ENCODE assay signal across 25 cellular contexts in genomic region chr11:118148877-118149276, GRCh38. TPM values are rescaled to one million over a fixed set of nuclear protein-coding genes. Genes with fewer than 3 reads are reported as not detected.
DNase-seq lines count a peak whose midpoint lies in the region; ATAC-seq and TF ChIP-seq lines count a peak whose summit lies in the region.
"Had no signal": no experiment of that assay in that cellular context is flagged by ENCODE, and none has a peak within 500 bp of the region (broad histone marks: within the 10 kb centered on the region; RNA-seq: fewer than 3 reads in every experiment).

No MANE protein-coding gene starts in this region.

- H3K4me1 ChIP-seq in A673 (ENCODE audit: insufficient read depth, low read length, poor library complexity, severe bottlenecking), result peaks cover 64% of the 10 kb centered on the region
- peaks cover 17% of the 10 kb centered on the region for H3K4me1 ChIP-seq in mucosa of descending colon (ENCODE audit: low read depth)

- H3K4me3 Mint-ChIP-seq in nephron, result peak overlapping the region in 2 of 3 experiments; percentile 36 to 41
- no peak overlapping the region for H3K4me3 Mint-ChIP-seq in activated naive CD8-positive, alpha-beta T cell treated with anti-CD3 and anti-CD28 coated beads, Interleukin-2, amount 50 U/mL, for 24 hours
- H3K4me3 Mint-ChIP-seq: H9, HFFc6 had no signal

- ATAC-seq in mucosa of descending colon, result no peak
- no peak for ATAC-seq in activated naive CD8-positive, alpha-beta T cell treated with anti-CD3 and anti-CD28 coated beads, Interleukin-2, amount 50 U/mL, for 24 hours
- ATAC-seq: GM12878, K562 had no signal

- H3K4me3 ChIP-seq in A673 (ENCODE audit: low read depth, low read length, poor library complexity, severe bottlenecking) (no peak overlapping the region), mucosa of descending colon (no peak overlapping the region)
- H3K4me3 ChIP-seq: GM12878, K562, SK-N-MC had no signal

- intact Hi-C loops in A673 (cut with micrococcal nuclease; ENCODE audit: unreplicated experiment), result loop anchor here (5.0 kb wide), 2 partner anchors 203 to 418 kb away; partner anchors contain the start of gene IFT46
- intact Hi-C loops in mucosa of descending colon (cut with DNase I, micrococcal nuclease), result no loop called here

- no peaks in the 10 kb centered on the region for H3K9me3 Mint-ChIP-seq in nephron
- no peaks in the 10 kb centered on the region for H3K9me3 Mint-ChIP-seq in activated naive CD8-positive, alpha-beta T cell treated with anti-CD3 and anti-CD28 coated beads, Interleukin-2, amount 50 U/mL, for 24 hours
- H3K9me3 Mint-ChIP-seq: H9, HFFc6 had no signal

- H3K36me3 ChIP-seq in A673 (ENCODE audit: insufficient read depth, low read length, poor library complexity, severe bottlenecking) (no peaks in the 10 kb centered on the region), mucosa of descending colon (ENCODE audit: low read depth) (no peaks in the 10 kb centered on the region)

- H3K36me3 Mint-ChIP-seq in nephron (ENCODE audit: low read depth), result no peaks in the 10 kb centered on the region
- H3K36me3 Mint-ChIP-seq in activated naive CD8-positive, alpha-beta T cell treated with anti-CD3 and anti-CD28 coated beads, Interleukin-2, amount 50 U/mL, for 24 hours (ENCODE audit: low read depth), result no peaks in the 10 kb centered on the region

- POLR2A ChIA-PET in A673 (lab: Charles Lee; ENCODE audit: low non-redundant PET), result no interaction called here

- peak overlapping the region; percentile 9 to 94 (median 30) for H3K27ac Mint-ChIP-seq in nephron
- H3K27ac Mint-ChIP-seq in activated naive CD8-positive, alpha-beta T cell treated with anti-CD3 and anti-CD28 coated beads, Interleukin-2, amount 50 U/mL, for 24 hours, result no peak overlapping the region
- H3K27ac Mint-ChIP-seq: H9, HFFc6 had no signal

- BruUV-seq in A673 (replicated peaks; lab: Mats Ljungman, UMichigan), result no TSS peak

- H3K27me3 Mint-ChIP-seq in nephron (ENCODE audit: low read depth), result peaks cover 84% of the 10 kb centered on the region
- H3K27me3 Mint-ChIP-seq in activated naive CD8-positive, alpha-beta T cell treated with anti-CD3 and anti-CD28 coated beads, Interleukin-2, amount 50 U/mL, for 24 hours, result peaks cover 55% of the 10 kb centered on the region

- DNase-seq in DMS79 treated with DMSO at 0.1 percent for 48 hours (lab: John Stamatoyannopoulos, UW) (peak; percentile 10), DMS79 (lab: John Stamatoyannopoulos, UW) (no peak), A673 (ENCODE audit: low spot score) (peak; percentile 49), RPMI8226 (peak; percentile 45), mucosa of descending colon (no peak), COLO668 (lab: John Stamatoyannopoulos, UW; ENCODE audit: unreplicated experiment) (no peak)
- DNase-seq in activated naive CD8-positive, alpha-beta T cell treated with anti-CD3 and anti-CD28 coated beads, Interleukin-2, amount 50 U/mL, for 24 hours, result no peak
- DNase-seq: 8988T, DND-41, H9, HFFc6, MM.1S, NCI-H1092, NCI-H1436, NCI-H187 treated with DMSO at 0.1 percent for 48 hours, NCI-H2107, NCI-H82, SHP77 had no signal

- TF ChIP-seq CTCF in A673 (conservative IDR thresholded peaks at IDR 0.05; ENCODE audit: low read depth, low read length) (no peak), nephron (IDR thresholded peaks at IDR 0.05; ENCODE audit: unreplicated experiment in 3 of 3) (no peak), mucosa of descending colon (IDR thresholded peaks at IDR 0.05) (no peak)

- H3K27ac ChIP-seq in A673 (ENCODE audit: low read depth, low read length, poor library complexity, severe bottlenecking), result no peak overlapping the region
- H3K27ac ChIP-seq: C4-2B, SK-N-MC had no signal

- peaks cover 35% of the 10 kb centered on the region for H3K4me1 Mint-ChIP-seq in nephron
- peaks cover 6% of the 10 kb centered on the region for H3K4me1 Mint-ChIP-seq in activated naive CD8-positive, alpha-beta T cell treated with anti-CD3 and anti-CD28 coated beads, Interleukin-2, amount 50 U/mL, for 24 hours

- CTCF ChIA-PET in A673 (lab: Charles Lee), result no interaction called here

- H3K27me3 ChIP-seq in A673 (replicated peaks; ENCODE audit: insufficient read depth, low read depth, low read length, poor library complexity), result peaks cover 4% of the 10 kb centered on the region

- no peaks in the 10 kb centered on the region for H3K9me3 ChIP-seq in A673 (ENCODE audit: low read depth, low read length, poor library complexity, severe bottlenecking)
- no peaks in the 10 kb centered on the region for H3K9me3 ChIP-seq in mucosa of descending colon

RNA-seq across cellular contexts. Expression of gene SCN4B, which starts 3.7 kb away (rescaled TPM):
- 0.74 and 1.8 TPM in 2 replicates for total RNA-seq in A673 (2021)
- 1 to 10 TPM; 1.0 to 2.6 (median 1.2) TPM for total RNA-seq in mucosa of descending colon
- total RNA-seq: GM12878, K562, LHCN-M2, NCI-H460 had no signal

RNA-seq across cellular contexts. Expression of gene SCN2B, which starts 27.6 kb away (rescaled TPM):
- total RNA-seq in A673 (2021) (not detected in 2 replicates), mucosa of descending colon (1 to 10 TPM in 1 of 3 donors, under 1 TPM in 2; 0.23 to 3.7 (median 0.34) TPM)
- total RNA-seq: GM12878, H9, HFFc6, K562, LHCN-M2, NCI-H460 had no signal

Comparison
In these comparisons a context has a peak if more than half of its experiments do, and no peak if none do; other contexts are left out.
1. DNase-seq: peak in DMS79 treated with DMSO at 0.1 percent for 48 hours (single experiment), A673 (single experiment) and RPMI8226 (single experiment); none in DMS79 (single experiment), mucosa of descending colon (0 of 3), COLO668 (single experiment) and activated naive CD8-positive, alpha-beta T cell treated with anti-CD3 and anti-CD28 coated beads, Interleukin-2, amount 50 U/mL, for 24 hours (single experiment).